In genomic region chr7:105521731-105522458, GRCh38 we compare ENCODE assay signal across 8 cellular contexts. TPM values are rescaled to one million over a fixed set of nuclear protein-coding genes. Genes with fewer than 3 reads are reported as not detected.
DNase-seq lines count a peak whose midpoint lies in the region; ATAC-seq and TF ChIP-seq lines count a peak whose summit lies in the region.

PUS7 (minus strand) TSS chr7:105522271; CDS start chr7:105508512, 13,759 bp downstream.

- H3F3A ChIP-seq in DOHH2 (ENCODE audit: control insufficient read depth, insufficient read depth) = peaks cover 3% of the 10 kb centered on the region; the same call in 1 of the 2 replicates

- peaks cover 22% of the 10 kb centered on the region for H3K36me3 Mint-ChIP-seq in nephron progenitor cell (ENCODE audit: low read depth)
- H3K36me3 Mint-ChIP-seq in stimulated activated naive CD8-positive, alpha-beta T cell treated with anti-CD3 and anti-CD28 coated beads, Interleukin-15, Interleukin-2, amounts not matched to agents 100 ng/mL and 50 ng/mL, for 24 hours (ENCODE audit: low read depth) = peaks cover 20% of the 10 kb centered on the region

- H3K27ac ChIP-seq in DOHH2 (ENCODE audit: low read depth, low read length) (peak within 1 kb of the TSS; percentile 33), Karpas-422 (ENCODE audit: low read length) (peak within 1 kb of the TSS; percentile 48; the same call in 1 of the 2 replicates)

- H3K9me3 ChIP-seq in DOHH2 (ENCODE audit: control insufficient read depth, insufficient read depth, low read length) (no peaks in the 10 kb centered on the region), Karpas-422 (ENCODE audit: low read length) (no peaks in the 10 kb centered on the region)

- H3K9me2 ChIP-seq in DOHH2 (replicated peaks; ENCODE audit: control insufficient read depth, low read length) (no peaks in the 10 kb centered on the region), Karpas-422 (replicated peaks; ENCODE audit: insufficient read depth, low read length) (no peaks in the 10 kb centered on the region)

- H3K79me2 ChIP-seq in DOHH2 (ENCODE audit: control insufficient read depth, low read length) (peaks cover 51% of the 10 kb centered on the region), Karpas-422 (ENCODE audit: low read length) (peaks cover 47% of the 10 kb centered on the region)

- H4K20me1 ChIP-seq in DOHH2 (ENCODE audit: control insufficient read depth, insufficient read depth, low read depth, low read length) (peaks cover 9% of the 10 kb centered on the region; the same call in 1 of the 2 replicates), Karpas-422 (ENCODE audit: insufficient read depth, low read depth, low read length) (no peaks in the 10 kb centered on the region)

- H3K4me3 ChIP-seq in DOHH2 (ENCODE audit: low read length) (peak within 1 kb of the TSS; percentile 92), Karpas-422 (ENCODE audit: low read length) (peak within 1 kb of the TSS; percentile 92), fibroblast of pulmonary artery (replicated peaks; ENCODE audit: low read depth, low read length) (peak within 1 kb of the TSS; percentile 80)

- peak within 1 kb of the TSS; percentile 98 for H3K4me3 Mint-ChIP-seq in nephron progenitor cell
- peak within 1 kb of the TSS; percentile 97 for H3K4me3 Mint-ChIP-seq in stimulated activated naive CD8-positive, alpha-beta T cell treated with anti-CD3 and anti-CD28 coated beads, Interleukin-15, Interleukin-2, amounts not matched to agents 100 ng/mL and 50 ng/mL, for 24 hours

- peaks cover 14% of the 10 kb centered on the region for H3K9me3 Mint-ChIP-seq in nephron progenitor cell
- H3K9me3 Mint-ChIP-seq in stimulated activated naive CD8-positive, alpha-beta T cell treated with anti-CD3 and anti-CD28 coated beads, Interleukin-15, Interleukin-2, amounts not matched to agents 100 ng/mL and 50 ng/mL, for 24 hours = no peaks in the 10 kb centered on the region

- H3K4me2 ChIP-seq in DOHH2 (ENCODE audit: low read length) (peak within 1 kb of the TSS; percentile 73), Karpas-422 (ENCODE audit: low read depth, low read length, poor library complexity, severe bottlenecking) (peak within 1 kb of the TSS; percentile 97)

- TF ChIP-seq CTCF in DOHH2 (IDR thresholded peaks at IDR 0.05; ENCODE audit: low read depth, low read length, poor library complexity, severe bottlenecking) (no peak), fibroblast of pulmonary artery (IDR thresholded peaks at IDR 0.05; ENCODE audit: low read length, missing control alignments) (no peak), nephron progenitor cell (IDR thresholded peaks at IDR 0.05) (no peak)

- peaks cover 18% of the 10 kb centered on the region for H3K4me1 Mint-ChIP-seq in nephron progenitor cell
- peaks cover 19% of the 10 kb centered on the region for H3K4me1 Mint-ChIP-seq in stimulated activated naive CD8-positive, alpha-beta T cell treated with anti-CD3 and anti-CD28 coated beads, Interleukin-15, Interleukin-2, amounts not matched to agents 100 ng/mL and 50 ng/mL, for 24 hours (ENCODE audit: low read depth)

- peaks cover 11% of the 10 kb centered on the region for H3K27me3 Mint-ChIP-seq in nephron progenitor cell (ENCODE audit: low read depth, poor library complexity)
- no peaks in the 10 kb centered on the region for H3K27me3 Mint-ChIP-seq in stimulated activated naive CD8-positive, alpha-beta T cell treated with anti-CD3 and anti-CD28 coated beads, Interleukin-15, Interleukin-2, amounts not matched to agents 100 ng/mL and 50 ng/mL, for 24 hours

- H3K27me3 ChIP-seq in DOHH2 (ENCODE audit: control insufficient read depth, low read length) = no peaks in the 10 kb centered on the region
- H3K27me3 ChIP-seq in Karpas-422 (ENCODE audit: low read length) = no peaks in the 10 kb centered on the region

- peak within 1 kb of the TSS; percentile 97 for H3K27ac Mint-ChIP-seq in nephron progenitor cell
- H3K27ac Mint-ChIP-seq in stimulated activated naive CD8-positive, alpha-beta T cell treated with anti-CD3 and anti-CD28 coated beads, Interleukin-15, Interleukin-2, amounts not matched to agents 100 ng/mL and 50 ng/mL, for 24 hours = peak within 1 kb of the TSS; percentile 96

- H3K4me1 ChIP-seq in DOHH2 (ENCODE audit: control insufficient read depth, low read length) (peaks cover 38% of the 10 kb centered on the region), Karpas-422 (ENCODE audit: low read length) (peaks cover 16% of the 10 kb centered on the region)

- H2AFZ ChIP-seq in Karpas-422 (ENCODE audit: low read length) = peak within 1 kb of the TSS; percentile 100

- peaks cover 25% of the 10 kb centered on the region for H3K36me3 ChIP-seq in DOHH2 (ENCODE audit: control insufficient read depth, low read length)
- H3K36me3 ChIP-seq in Karpas-422 (ENCODE audit: insufficient read depth, low read length) = peaks cover 10% of the 10 kb centered on the region; the same call in 1 of the 2 replicates

- peak; percentile 87 for ATAC-seq in GM21825 (IDR thresholded peaks at IDR 0.05; ENCODE audit: unreplicated experiment)

- peak; percentile 96 for DNase-seq in Karpas-422
- DNase-seq in RPMI7951 (ENCODE audit: low read depth) = peak; percentile 90
- DNase-seq in activated T-helper 9 cell treated with anti-CD3 and anti-CD28 coated beads, Interleukin-2, amount 50 U/mL, for 16 hours (ENCODE audit: low read depth) = peak; percentile 77
- peak; percentile 89 for DNase-seq in fibroblast of pulmonary artery (ENCODE audit: low read depth)
- peak; percentile 90 for DNase-seq in nephron progenitor cell

- peak within 1 kb of the TSS; percentile 92 for H3K9ac ChIP-seq in Karpas-422 (ENCODE audit: low read length)

RNA-seq across cellular contexts. Expression of gene PUS7, which starts in this region (rescaled TPM):
- total RNA-seq in Karpas-422 (2014; rRNA removed; shearing (Covaris generic); ENCODE audit: low replicate concordance) = 21.6 and 22.0 TPM in 2 replicates
- total RNA-seq in RPMI7951 (2014; rRNA removed; shearing (Covaris generic)) = 20.1 and 21.0 TPM in 2 replicates

Comparison
In these comparisons a context has a peak if more than half of its experiments do, and no peak if none do; other contexts are left out.
1. Peak in every context shown above with its lines: DNase-seq, ATAC-seq, H3K4me3 ChIP-seq and H3K27ac ChIP-seq.